Comparison of ENCODE assay signal across 4 cellular contexts in the genomic region with DNA sequence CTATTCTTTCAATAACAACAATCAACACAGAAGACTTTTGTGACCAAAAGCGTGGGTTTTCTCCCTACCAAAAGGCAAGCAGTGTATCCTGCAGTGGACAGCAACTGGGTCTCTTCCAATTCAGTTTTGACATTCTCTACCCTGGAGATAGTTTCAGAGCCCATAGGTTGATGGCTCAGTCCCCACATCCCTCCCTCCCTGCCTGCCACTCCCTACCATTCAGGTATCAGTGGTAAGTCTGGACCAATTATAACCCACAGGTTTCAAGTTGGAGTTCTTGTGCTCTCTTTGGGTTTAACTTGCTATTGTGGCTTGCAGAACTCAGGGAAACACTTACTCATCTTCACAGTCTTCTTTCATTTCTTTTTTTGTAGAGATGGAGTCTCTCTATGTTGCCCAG.
"Had no signal": no experiment of that assay in that cellular context is flagged by ENCODE, and none has a peak within 500 bp of the region (broad histone marks: within the 10 kb centered on the region; RNA-seq: fewer than 3 reads in every experiment).

No MANE protein-coding gene starts in this region.

- ATAC-seq: GM23338 had no signal

- H3K4me3 Mint-ChIP-seq: GM23338, H9 had no signal

- H3K27ac Mint-ChIP-seq: GM23338, H9, IgD-negative memory B cell had no signal

- H3K4me1 Mint-ChIP-seq: GM23338, IgD-negative memory B cell had no signal

- H3K4me3 ChIP-seq: GM23338 had no signal

- DNase-seq: H9, HCEC 1CT had no signal
